In the genomic region with DNA sequence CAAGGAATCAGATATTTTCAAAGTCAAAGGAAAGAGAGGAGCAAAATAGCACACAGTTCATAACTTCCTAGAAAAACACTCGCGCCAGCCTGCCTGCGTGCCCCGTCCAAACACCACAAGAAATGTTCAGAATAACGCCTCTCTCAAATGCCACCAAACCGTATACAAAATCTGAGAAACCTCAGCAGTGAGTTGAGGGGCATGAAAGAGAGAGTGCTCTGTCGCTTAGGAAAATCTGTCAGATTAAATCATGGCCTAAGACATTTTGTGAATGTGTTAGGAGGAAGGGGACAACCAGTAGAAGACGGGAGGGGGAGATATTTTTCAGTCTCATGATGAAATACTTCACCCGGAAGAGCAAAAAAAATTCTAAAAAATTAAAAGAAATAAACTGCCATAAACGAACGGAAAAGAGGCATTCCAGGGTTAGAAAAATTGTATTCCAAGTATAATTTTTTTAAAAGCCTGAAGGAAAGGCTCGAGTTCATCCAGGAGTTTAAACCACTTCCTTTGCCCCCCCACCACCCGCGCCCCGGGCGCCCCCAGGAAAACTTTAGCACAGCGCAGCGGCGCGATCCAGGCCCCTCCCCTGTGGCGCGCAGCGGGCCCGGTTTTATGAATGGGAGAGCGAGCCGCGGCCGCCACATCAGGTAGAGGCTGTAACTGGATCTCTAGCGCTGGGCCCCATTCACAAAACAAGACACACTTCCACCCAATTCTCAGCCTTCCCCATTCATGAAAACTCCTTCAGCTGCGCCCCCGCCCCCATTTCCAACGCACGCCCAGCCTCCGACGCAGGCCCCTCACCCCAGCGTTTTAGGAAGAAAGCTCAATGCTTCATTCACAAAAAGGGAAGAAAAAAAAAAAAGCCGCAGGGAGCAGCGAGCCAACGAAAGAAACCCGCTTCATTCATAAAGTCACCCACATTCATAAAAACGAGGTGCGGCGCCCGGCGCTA, we compare ENCODE assay signal across 8 cellular contexts. TPM values are rescaled to one million over a fixed set of nuclear protein-coding genes. Genes with fewer than 3 reads are reported as not detected.
DNase-seq lines count a peak whose midpoint lies in the region; ATAC-seq, FAIRE-seq and TF ChIP-seq lines count a peak whose summit lies in the region.

No MANE protein-coding gene starts in this region.

- H3K27ac ChIP-seq in CD4-positive, CD25-positive, alpha-beta regulatory T cell (ENCODE audit: insufficient read depth, low read length, poor library complexity, severe bottlenecking): no peak overlapping the region
- H3K27ac ChIP-seq in kidney (ENCODE audit: low read depth in 2 of 2, low read length in 2 of 2) (no peak overlapping the region), spleen (peak overlapping the region in 4 of 8 donors; percentile 79 to 84 (median 82))

- no peak for FAIRE-seq in kidney (lab: Jason Lieb, UNC)

- H3K36me3 ChIP-seq in CD4-positive, CD25-positive, alpha-beta regulatory T cell (ENCODE audit: control insufficient read depth, insufficient read depth, low read length): no peaks in the 10 kb centered on the region
- peaks cover 0 to 3% of the 10 kb centered on the region in 2 donors for H3K36me3 ChIP-seq in kidney (ENCODE audit: control insufficient read depth in 1 of 2, insufficient read depth in 2 of 2, low read length in 2 of 2)
- H3K36me3 ChIP-seq in spleen: no peaks in the 10 kb centered on the region

- intact Hi-C loops in kidney (cut with DNase I) (no loop called here), spleen (cut with DNase I; ENCODE audit: low total_unique reads) (no loop called here)

- 2 to 4% (median 2%) methylated on average over 45 of the region's 45 CpGs for WGBS in spleen, 5 donors

- TF ChIP-seq POLR2A in spleen (IDR thresholded peaks at IDR 0.05): peak in 1 of 3 donors; percentile 9

- TF ChIP-seq CTCF in choroid plexus epithelial cell (conservative IDR thresholded peaks at IDR 0.05; ENCODE audit: low read depth, low read length) (no peak), kidney (IDR thresholded peaks at IDR 0.05; ENCODE audit: borderline replicate concordance, extremely low read depth, insufficient read depth) (no peak), spleen (IDR thresholded peaks at IDR 0.05 in 8 of 11, conservative IDR thresholded peaks at IDR 0.05 in 3 of 11) (no peak)

- H3K9me3 ChIP-seq in CD4-positive, CD25-positive, alpha-beta regulatory T cell (ENCODE audit: control insufficient read depth in 2 of 2, low read length in 2 of 2): no peaks in the 10 kb centered on the region
- no peaks in the 10 kb centered on the region for H3K9me3 ChIP-seq in kidney (ENCODE audit: control insufficient read depth in 1 of 2, low read length in 2 of 2)
- no peaks in the 10 kb centered on the region for H3K9me3 ChIP-seq in spleen

- H3K9ac ChIP-seq in kidney (ENCODE audit: low read length in 2 of 2): peak overlapping the region in 1 of 2 donors; percentile 65

- H3K4me1 ChIP-seq in CD4-positive, CD25-positive, alpha-beta regulatory T cell (ENCODE audit: control insufficient read depth, insufficient read depth, low read length, poor library complexity, severe bottlenecking): peaks cover 37% of the 10 kb centered on the region
- H3K4me1 ChIP-seq in kidney (ENCODE audit: control insufficient read depth in 1 of 2, insufficient read depth in 1 of 2, low read depth in 1 of 2, low read length in 2 of 2) (peaks cover 7 to 10% of the 10 kb centered on the region in 2 donors), spleen (peaks cover 12 to 56% (median 42%) of the 10 kb centered on the region in 6 donors)

- H3K27me3 ChIP-seq in CD4-positive, CD25-positive, alpha-beta regulatory T cell (ENCODE audit: control insufficient read depth, insufficient read depth, low read length): peaks cover 54% of the 10 kb centered on the region
- H3K27me3 ChIP-seq in spleen (replicated peaks in 1 of 7): peaks cover 0 to 69% (median 29%) of the 10 kb centered on the region in 7 donors

- H3K9me3 Mint-ChIP-seq in CD4-positive, CD25-positive, alpha-beta regulatory T cell: peaks cover 0 to 6% (median 0%) of the 10 kb centered on the region in 7 donors

- no peaks in the 10 kb centered on the region for H3K36me3 Mint-ChIP-seq in CD4-positive, CD25-positive, alpha-beta regulatory T cell

- peaks cover 95% of the 10 kb centered on the region for H3K27me3 Mint-ChIP-seq in CD4-positive, CD25-positive, alpha-beta regulatory T cell

- peak overlapping the region; percentile 78 to 94 (median 85) for H3K4me3 Mint-ChIP-seq in CD4-positive, CD25-positive, alpha-beta regulatory T cell

- ATAC-seq in CD4-positive, CD25-positive, alpha-beta regulatory T cell (ENCODE audit: low read depth in 2 of 2): peak; percentile 21 to 30
- no peak for ATAC-seq in GM21367 (IDR thresholded peaks at IDR 0.05; ENCODE audit: unreplicated experiment)

- H3K4me3 ChIP-seq in CD4-positive, CD25-positive, alpha-beta regulatory T cell (ENCODE audit: low read depth, low read length): no peak overlapping the region
- H3K4me3 ChIP-seq in choroid plexus epithelial cell (ENCODE audit: low read depth, low read length) (peak overlapping the region; percentile 86), kidney (ENCODE audit: low read length in 2 of 2) (peak overlapping the region; percentile 65 to 73), spleen (peak overlapping the region; percentile 52 to 77 (median 72))

- H3K27ac Mint-ChIP-seq in CD4-positive, CD25-positive, alpha-beta regulatory T cell: no peak overlapping the region

- DNase-seq in CD4-positive, CD25-positive, alpha-beta regulatory T cell: peak; percentile 5 to 63 (median 27)
- DNase-seq in HCEC 1CT: peak; percentile 73
- peak; percentile 95 for DNase-seq in NCI-H2196 treated with DMSO at 0.1 percent for 48 hours (lab: John Stamatoyannopoulos, UW; ENCODE audit: unreplicated experiment)
- DNase-seq in UCSD-AML1 (lab: John Stamatoyannopoulos, UW; ENCODE audit: unreplicated experiment): peak; percentile 72
- DNase-seq in choroid plexus epithelial cell (ENCODE audit: low read depth): peak; percentile 78
- peak; percentile 85 for DNase-seq in kidney
- peak; percentile 90 for DNase-seq in spleen

- H3K4me1 Mint-ChIP-seq in CD4-positive, CD25-positive, alpha-beta regulatory T cell: peaks cover 4 to 41% (median 30%) of the 10 kb centered on the region in 4 donors

RNA-seq across cellular contexts. Expression of a gene that starts 1.5 kb away (rescaled TPM):
- total RNA-seq in CD4-positive, CD25-positive, alpha-beta regulatory T cell: not detected
- polyA plus RNA-seq in CD4-positive, CD25-positive, alpha-beta regulatory T cell: under 1 TPM in 1 of 4 donors, not detected in 3; 0.40 TPM
- total RNA-seq in kidney: 34.6 TPM
- polyA plus RNA-seq in kidney (ENCODE audit: insufficient read depth, low read depth, low replicate concordance): 5.1 TPM
- total RNA-seq in spleen: 10 to 100 TPM; 19.3 to 65.5 (median 34.6) TPM
- polyA plus RNA-seq in spleen: 1 to 10 TPM; 5.2 to 8.9 (median 6.3) TPM

Comparison
In these comparisons a context has a peak if more than half of its experiments do, and no peak if none do; other contexts are left out.
1. DNase-seq: peak in every context shown above with its lines; median percentile 95 in NCI-H2196 treated with DMSO at 0.1 percent for 48 hours; 90 in spleen; 85 in kidney; 78 in choroid plexus epithelial cell; 73 in HCEC 1CT; 72 in UCSD-AML1; 27 in CD4-positive, CD25-positive, alpha-beta regulatory T cell.
2. RNA of a gene that starts 1.5 kb away (total RNA-seq): 34.6 TPM in kidney (single experiment) and 19.3 to 65.5 TPM in spleen; not detected in CD4-positive, CD25-positive, alpha-beta regulatory T cell (single experiment); every median in the first group is over 10 times any median in the second.